Comparison of ENCODE assay signal across 8 cellular contexts in the genomic region with DNA sequence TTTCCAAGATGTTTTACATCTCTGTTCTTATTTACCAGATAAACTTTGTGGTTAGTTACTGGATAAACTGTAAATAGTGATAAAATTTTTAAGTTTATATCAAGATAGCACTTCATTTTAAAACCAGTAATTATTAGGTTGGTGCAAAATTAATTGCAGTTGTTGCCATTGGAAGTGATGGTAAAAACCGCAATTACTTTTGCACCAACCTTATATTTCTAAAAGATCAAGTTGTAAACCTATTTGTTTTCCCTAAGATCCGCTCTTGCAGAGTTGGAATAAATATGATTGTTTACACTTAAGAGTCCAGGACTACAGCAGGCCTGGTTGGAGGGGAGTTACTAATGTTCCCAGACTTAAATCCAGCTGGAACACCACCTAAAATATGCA. TPM values are rescaled to one million over a fixed set of nuclear protein-coding genes. Genes with fewer than 3 reads are reported as not detected.
DNase-seq lines count a peak whose midpoint lies in the region; ATAC-seq and TF ChIP-seq lines count a peak whose summit lies in the region.

No MANE protein-coding gene starts in this region.

- H3K9me3 Mint-ChIP-seq in CD14-positive monocyte = peaks cover 0 to 2% (median 0%) of the 10 kb centered on the region in 7 donors

- no peaks in the 10 kb centered on the region for H3K79me1 ChIP-seq in trophoblast cell (ENCODE audit: low read length)

- no peak overlapping the region for H4K12ac ChIP-seq in trophoblast cell (ENCODE audit: low read depth, low read length)

- no CpG with 5 or more reads among the region's 2 CpGs for WGBS in trophoblast cell (ENCODE audit: extremely low coverage, insufficient coverage, insufficient read length)

- H3K9ac ChIP-seq in trophoblast cell (ENCODE audit: low read length) = no peak overlapping the region

- peaks cover 12% of the 10 kb centered on the region for H3K4me1 Mint-ChIP-seq in CD14-positive monocyte
- peaks cover 7% of the 10 kb centered on the region for H3K4me1 Mint-ChIP-seq in T-helper 17 cell

- no peaks in the 10 kb centered on the region for H3K79me2 ChIP-seq in trophoblast cell (ENCODE audit: control insufficient read depth, insufficient read depth, low read length, poor library complexity)

- H3K4me3 ChIP-seq in foreskin fibroblast (ENCODE audit: low read depth in 1 of 2, low read length in 2 of 2) (peak overlapping the region; percentile 63 to 70), trophoblast cell (ENCODE audit: low read depth, low read length) (no peak overlapping the region)

- H3K27me3 ChIP-seq in trophoblast cell (ENCODE audit: insufficient read depth, low read length) = peaks cover 14% of the 10 kb centered on the region

- no peak for DNase-seq in CD14-positive monocyte (ENCODE audit: low spot score)
- DNase-seq in T-helper 17 cell = no peak
- no peak for DNase-seq in foreskin fibroblast
- no peak for DNase-seq in trophoblast cell
- no peak for DNase-seq in NCI-H2196 (lab: John Stamatoyannopoulos, UW; ENCODE audit: unreplicated experiment)
- DNase-seq in NCI-H187 (lab: John Stamatoyannopoulos, UW) = no peak
- DNase-seq in caudate nucleus (lab: John Stamatoyannopoulos, UW) = no peak
- no peak for DNase-seq in MV-4-11 (lab: John Stamatoyannopoulos, UW)

- no peak overlapping the region for H3K23ac ChIP-seq in trophoblast cell (ENCODE audit: low read length)

- ATAC-seq in T-helper 17 cell = no peak

- peak overlapping the region; percentile 82 to 92 for H3K4me3 Mint-ChIP-seq in CD14-positive monocyte
- peak overlapping the region; percentile 84 for H3K4me3 Mint-ChIP-seq in T-helper 17 cell

- H2AFZ ChIP-seq in trophoblast cell (ENCODE audit: insufficient read depth, low read length, poor library complexity) = no peak overlapping the region

- no peak overlapping the region for H3K27ac ChIP-seq in trophoblast cell (ENCODE audit: low read depth, low read length)
- no peak overlapping the region for H3K27ac ChIP-seq in caudate nucleus (ENCODE audit: low read depth, low read length)

- no peak overlapping the region for H2BK5ac ChIP-seq in trophoblast cell (ENCODE audit: low read depth, low read length, poor library complexity)

- no peak overlapping the region for H3K14ac ChIP-seq in trophoblast cell (ENCODE audit: low read length)

- H3K9me3 ChIP-seq in T-helper 17 cell (ENCODE audit: control insufficient read depth, low read length, poor library complexity, severe bottlenecking) (no peaks in the 10 kb centered on the region), trophoblast cell (ENCODE audit: insufficient read depth, low read depth, low read length) (no peaks in the 10 kb centered on the region)

- H3K27ac Mint-ChIP-seq in CD14-positive monocyte = no peak overlapping the region
- no peak overlapping the region for H3K27ac Mint-ChIP-seq in T-helper 17 cell

- H2AK5ac ChIP-seq in trophoblast cell (ENCODE audit: low read length) = no peak overlapping the region

- no peak overlapping the region for H4K91ac ChIP-seq in trophoblast cell (ENCODE audit: low read depth, low read length)

- H3K4me1 ChIP-seq in trophoblast cell (ENCODE audit: control insufficient read depth in 1 of 2, insufficient read depth in 2 of 2, low read length in 2 of 2) = peaks cover 9 to 11% of the 10 kb centered on the region in 2 experiments

- H3K36me3 Mint-ChIP-seq in CD14-positive monocyte (peaks cover 22 to 27% of the 10 kb centered on the region in 2 donors), T-helper 17 cell (ENCODE audit: low read depth) (peaks cover 3% of the 10 kb centered on the region)

- H2BK12ac ChIP-seq in trophoblast cell (ENCODE audit: low read length) = no peak overlapping the region

- peak overlapping the region; percentile 68 for H3K4me2 ChIP-seq in trophoblast cell (ENCODE audit: low read length)

- no peak for TF ChIP-seq CTCF in CD14-positive monocyte (IDR thresholded peaks at IDR 0.05)
- TF ChIP-seq CTCF in foreskin fibroblast (IDR thresholded peaks at IDR 0.05; ENCODE audit: low read depth, low read length) = no peak

- H3K18ac ChIP-seq in trophoblast cell (ENCODE audit: low read length) = no peak overlapping the region

- intact Hi-C loops in CD14-positive monocyte (cut with micrococcal nuclease) = loop anchor here in 1 of 2 donors (5.0 kb wide), 1 partner anchor 112 kb away; no protein-coding TSS in a partner anchor

- H3K4ac ChIP-seq in trophoblast cell (ENCODE audit: low read depth, low read length) = no peak overlapping the region

- H3K27me3 Mint-ChIP-seq in CD14-positive monocyte (ENCODE audit: low read depth in 3 of 3) (peaks cover 0 to 17% (median 8%) of the 10 kb centered on the region in 3 donors), T-helper 17 cell (peaks cover 4% of the 10 kb centered on the region)

- H3K36me3 ChIP-seq in trophoblast cell (ENCODE audit: control insufficient read depth in 1 of 2, insufficient read depth in 2 of 2, low read length in 2 of 2) = no peaks in the 10 kb centered on the region

- H2BK120ac ChIP-seq in trophoblast cell (ENCODE audit: insufficient read depth, low read length, poor library complexity) = no peak overlapping the region

- no peak overlapping the region for H4K8ac ChIP-seq in trophoblast cell (ENCODE audit: low read depth, low read length)

RNA-seq across cellular contexts. Expression of gene AOX1, which starts 0.5 kb away (rescaled TPM):
- polyA plus RNA-seq in CD14-positive monocyte = not detected
- total RNA-seq in T-helper 17 cell = not detected
- 0.03 and 0.06 TPM in 2 replicates for polyA plus RNA-seq in trophoblast cell (2013)

RNA-seq across cellular contexts. Expression of gene SGO2, which starts 59.3 kb away (rescaled TPM):
- 1 to 10 TPM; 1.4 to 1.5 TPM for polyA plus RNA-seq in CD14-positive monocyte
- 1 to 10 TPM; 1.2 to 1.5 TPM for total RNA-seq in T-helper 17 cell
- 14.6 and 16.2 TPM in 2 replicates for polyA plus RNA-seq in trophoblast cell (2013)
